ENCODE assay signal across 8 cellular contexts in the genomic region with DNA sequence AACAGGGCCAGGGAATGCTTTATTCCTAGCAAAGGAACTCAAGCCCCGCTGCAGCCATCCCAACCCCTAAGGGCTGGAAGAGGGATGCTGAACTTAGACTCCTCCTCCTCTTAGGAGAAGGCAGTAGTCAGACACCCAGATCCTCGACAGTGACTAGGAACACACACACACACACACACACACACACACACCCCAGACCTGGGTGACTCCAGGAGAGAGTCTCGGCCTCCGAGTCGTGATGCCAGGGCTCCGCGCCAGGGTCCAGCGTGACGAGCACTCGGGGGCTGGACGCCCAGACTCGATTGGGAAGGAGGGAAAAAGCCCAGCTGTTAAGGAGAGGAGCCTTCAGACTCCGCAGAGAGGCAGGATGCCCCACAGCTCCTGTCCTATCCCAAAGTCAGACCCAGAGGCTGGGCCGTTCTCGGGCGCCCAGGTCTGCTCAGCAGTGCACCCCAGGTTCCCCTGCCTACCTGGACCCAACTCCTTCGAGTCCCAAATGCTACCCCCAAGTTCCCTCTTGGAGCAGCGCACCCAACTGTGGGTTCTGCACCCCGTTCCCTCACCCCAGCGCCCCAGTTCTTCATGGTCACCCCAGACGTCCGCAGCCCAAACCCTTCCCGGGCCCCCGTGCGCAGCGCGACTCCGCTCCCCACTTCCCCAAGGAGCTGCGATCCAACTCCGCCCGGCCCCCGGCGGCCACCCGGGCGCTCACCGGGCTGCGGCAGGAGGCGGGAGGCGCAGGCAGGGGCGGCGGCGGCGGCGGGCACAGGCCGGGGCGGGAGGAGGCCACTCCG. TPM values are rescaled to one million over a fixed set of nuclear protein-coding genes. Genes with fewer than 3 reads are reported as not detected.
DNase-seq lines count a peak whose midpoint lies in the region; ATAC-seq, FAIRE-seq and TF ChIP-seq lines count a peak whose summit lies in the region.

No MANE protein-coding gene starts in this region.

- H3K9me3 ChIP-seq in A549 (no peaks in the 10 kb centered on the region), right lobe of liver (no peaks in the 10 kb centered on the region), suprapubic skin (no peaks in the 10 kb centered on the region)

- TF ChIP-seq CTCF in A549 (IDR thresholded peaks at IDR 0.05) (no peak), chondrocyte (IDR thresholded peaks at IDR 0.05) (no peak), right lobe of liver (IDR thresholded peaks at IDR 0.05) (no peak), suprapubic skin (IDR thresholded peaks at IDR 0.05) (no peak)

- H3K27me3 ChIP-seq in right lobe of liver (no peaks in the 10 kb centered on the region), suprapubic skin (no peaks in the 10 kb centered on the region)

- H3K9me3 Mint-ChIP-seq in chondrocyte (ENCODE audit: low read depth), result no peaks in the 10 kb centered on the region

- peak overlapping the region; percentile 20 to 82; a peak in 4 of 6 replicates for H3K27ac ChIP-seq in A549
- peak overlapping the region; percentile 73 to 83 (median 78) for H3K27ac ChIP-seq in right lobe of liver
- peak overlapping the region; percentile 86 for H3K27ac ChIP-seq in suprapubic skin

- ATAC-seq in A549, result peak; percentile 19 to 40; a peak in 5 of 6 replicates
- peak; percentile 10 for ATAC-seq in GM18517 (IDR thresholded peaks at IDR 0.05; ENCODE audit: unreplicated experiment)
- ATAC-seq in right lobe of liver, result peak in 1 of 4 donors; percentile 1

- H3K4me3 ChIP-seq in A549, result peak overlapping the region; percentile 57
- H3K4me3 ChIP-seq in right lobe of liver, result peak overlapping the region; percentile 49 to 75 (median 71)
- H3K4me3 ChIP-seq in suprapubic skin, result peak overlapping the region; percentile 86

- 2% methylated on average over 12 of the region's 47 CpGs for WGBS in A549 (ENCODE audit: missing lambda C conversion rate)
- WGBS in right lobe of liver (ENCODE audit: insufficient coverage, low coverage, low lambda C conversion rate, missing lambda C conversion rate), result 0% methylated on average over 11 of the region's 47 CpGs
- WGBS in suprapubic skin, result 5% methylated on average over 10 of the region's 47 CpGs

- peaks cover 3% of the 10 kb centered on the region for H3K27me3 Mint-ChIP-seq in chondrocyte (ENCODE audit: low read depth)

- no peak for TF ChIP-seq EP300 in A549 (IDR thresholded peaks at IDR 0.05)
- TF ChIP-seq EP300 in suprapubic skin (IDR thresholded peaks at IDR 0.05), result no peak

- TF ChIP-seq RAD21 in A549 (conservative IDR thresholded peaks at IDR 0.05 in 1 of 2, IDR thresholded peaks at IDR 0.05 in 1 of 2), result no peak

- peak overlapping the region; percentile 85 for H3K27ac Mint-ChIP-seq in chondrocyte (ENCODE audit: unreplicated experiment)

- intact Hi-C loops in right lobe of liver (cut with DNase I), result loop anchor here in 1 of 2 donors (10.0 kb wide), 1 partner anchor 63 kb away; no protein-coding TSS in a partner anchor

- peaks cover 35% of the 10 kb centered on the region for H3K4me1 ChIP-seq in A549
- peaks cover 0 to 51% (median 21%) of the 10 kb centered on the region in 4 donors for H3K4me1 ChIP-seq in right lobe of liver
- peaks cover 56% of the 10 kb centered on the region for H3K4me1 ChIP-seq in suprapubic skin

- peaks cover 57% of the 10 kb centered on the region for H3K4me1 Mint-ChIP-seq in chondrocyte (ENCODE audit: low read depth)

- FAIRE-seq in A549 (lab: Jason Lieb, UNC), result no peak

- H3K36me3 Mint-ChIP-seq in chondrocyte (ENCODE audit: low read depth), result no peaks in the 10 kb centered on the region

- DNase-seq in A549 (ENCODE audit: low read depth in 1 of 2, low spot score in 1 of 2) (peak; percentile 36 to 44), NCI-H226 (peak; percentile 39), chondrocyte (ENCODE audit: low spot score) (no peak), right lobe of liver (peak; percentile 43 to 73 (median 70)), suprapubic skin (ENCODE audit: low spot score in 2 of 2) (peak in 1 of 2 donors; percentile 82), NCI-H524 treated with DMSO at 0.1 percent for 48 hours (lab: John Stamatoyannopoulos, UW) (no peak), iPS-NIHi7 (ENCODE audit: extremely low spot score) (no peak)

- peak overlapping the region; percentile 91 for H3K4me3 Mint-ChIP-seq in chondrocyte (ENCODE audit: unreplicated experiment)

- CTCF ChIA-PET in A549 (lab: Yijun Ruan, JAX), result interaction anchor here (0.7 to 14.6 kb wide), 11 partner anchors 11 to 260 kb away, joined by 3 to 174 read pairs (median 5); a partner anchor contains a TSS

- H3K36me3 ChIP-seq in right lobe of liver (no peaks in the 10 kb centered on the region), suprapubic skin (no peaks in the 10 kb centered on the region)

- H3K4me2 ChIP-seq in A549, result peak overlapping the region; percentile 88

- no peak for TF ChIP-seq POLR2A in A549 (IDR thresholded peaks at IDR 0.05; ENCODE audit: low read length)
- TF ChIP-seq POLR2A in right lobe of liver (IDR thresholded peaks at IDR 0.05), result peak; percentile 78
- TF ChIP-seq POLR2A in suprapubic skin (IDR thresholded peaks at IDR 0.05), result peak in 1 of 2 donors; percentile 57

- POLR2A ChIA-PET in A549 (lab: Yijun Ruan, JAX), result interaction anchor here (1.0 to 1.4 kb wide), 2 partner anchors 9 to 61 kb away, joined by 4 to 5 read pairs; no protein-coding TSS in a partner anchor

TF ChIP-seq in A549, 52 proteins besides CTCF, POLR2A, EP300 and RAD21:
- TF ChIP-seq POLR2AphosphoS2 (conservative IDR thresholded peaks at IDR 0.05; ENCODE audit: low read length), result no peak
- TF ChIP-seq EHMT2 (IDR thresholded peaks at IDR 0.05; ENCODE audit: low read depth), result no peak
- TF ChIP-seq KDM1A (IDR thresholded peaks at IDR 0.05; ENCODE audit: low read depth), result no peak

RNA-seq across cellular contexts. Expression of a gene that starts 0.4 kb away (rescaled TPM):
- polyA plus RNA-seq in A549 (2011; rRNA removed), result 1.4 and 2.1 TPM in 2 replicates
- polyA plus RNA-seq in A549 (2012; cell fraction: cytosol; rRNA removed), result 0.49 and 0.76 TPM in 2 replicates
- polyA plus RNA-seq in A549 (2012; cell fraction: nucleus; rRNA removed), result 2.0 and 2.5 TPM in 2 replicates
- polyA plus RNA-seq in A549 (2017; fragmentation: RNase III; extraction: RNeasy Plus Mini Kit Qiagen cat#74134 plus additional on column Dnase treatment), result 0.39 to 1.6 TPM (median 1.3 TPM) in 3 replicates
- polyA minus RNA-seq in A549 (2011; rRNA and poly(A)+ RNA removed), result 2.9 and 3.1 TPM in 2 replicates
- total RNA-seq in chondrocyte, result 15.1 to 40.9 TPM (median 17.9 TPM) in 3 replicates
- total RNA-seq in right lobe of liver, result 1 to 10 TPM; 1.7 to 7.3 (median 3.4) TPM
- 10 to 100 TPM in 2 of 4 donors, 1 to 10 TPM in 2; 2.6 to 11.1 (median 9.8) TPM for total RNA-seq in suprapubic skin

RNA-seq across cellular contexts. Expression of a gene that starts 52.6 kb away (rescaled TPM):
- polyA plus RNA-seq in A549 (2011; rRNA removed) (37.5 and 42.2 TPM in 2 replicates), A549 (2017; fragmentation: RNase III; extraction: RNeasy Plus Mini Kit Qiagen cat#74134 plus additional on column Dnase treatment) (35.0 to 50.2 TPM (median 42.6 TPM) in 3 replicates)
- 13.8 and 13.9 TPM in 2 replicates for polyA plus RNA-seq in A549 (2012; cell fraction: cytosol; rRNA removed)
- 26.0 and 45.2 TPM in 2 replicates for polyA plus RNA-seq in A549 (2012; cell fraction: nucleus; rRNA removed)
- 12.2 and 13.2 TPM in 2 replicates for polyA minus RNA-seq in A549 (2011; rRNA and poly(A)+ RNA removed)
- total RNA-seq in chondrocyte (6.7 to 9.6 TPM (median 7.4 TPM) in 3 replicates), right lobe of liver (1 to 10 TPM in 3 of 6 experiments, under 1 TPM in 2, not detected in 1; 0.39 to 1.7 (median 1.2) TPM), suprapubic skin (10 to 100 TPM in 2 of 4 donors, 1 to 10 TPM in 2; 1.8 to 12.2 (median 8.8) TPM)

Comparison
In these comparisons a context has a peak if more than half of its experiments do, and no peak if none do; other contexts are left out.
1. DNase-seq: peak in A549 (2 of 2), NCI-H226 (single experiment) and right lobe of liver (3 of 3); none in chondrocyte (single experiment), NCI-H524 treated with DMSO at 0.1 percent for 48 hours (single experiment) and iPS-NIHi7 (single experiment).
2. Peak in every context shown above with its lines, with median percentiles within 50 percentile points of each other: H3K27ac ChIP-seq and H3K4me3 ChIP-seq.